In genomic region chr1:226730064-226730463, GRCh38 we compare ENCODE assay signal across 15 cellular contexts. TPM values are rescaled to one million over a fixed set of nuclear protein-coding genes. Genes with fewer than 3 reads are reported as not detected.
DNase-seq lines count a peak whose midpoint lies in the region; ATAC-seq, FAIRE-seq and TF ChIP-seq lines count a peak whose summit lies in the region.
"Had no signal": no experiment of that assay in that cellular context is flagged by ENCODE, and none has a peak within 500 bp of the region (broad histone marks: within the 10 kb centered on the region; RNA-seq: fewer than 3 reads in every experiment).

No MANE protein-coding gene starts in this region.

- no peak for FAIRE-seq in GM12878 (lab: Jason Lieb, UNC)
- FAIRE-seq: HepG2 had no signal

- ATAC-seq in GM12878 (no peak), upper lobe of left lung (ENCODE audit: low FRiP score in 2 of 2) (no peak)
- peak in 1 of 2 donors; percentile 43 for ATAC-seq in natural killer cell treated with Interleukin-12 subunit alpha and Interleukin-12 subunit beta and Interleukin-15 and Interleukin-18, amount 100 ng/mL, for 72 hours
- ATAC-seq: HepG2, right lobe of liver had no signal

- no peaks in the 10 kb centered on the region for H3K9me3 ChIP-seq in CD4-positive, alpha-beta memory T cell (ENCODE audit: control insufficient read depth in 1 of 2, low read length in 2 of 2)
- no peaks in the 10 kb centered on the region for H3K9me3 ChIP-seq in GM12878 (replicated peaks; ENCODE audit: control insufficient read depth, insufficient read depth, low read length)
- H3K9me3 ChIP-seq in upper lobe of left lung = no peaks in the 10 kb centered on the region
- no peaks in the 10 kb centered on the region for H3K9me3 ChIP-seq in mammary epithelial cell (replicated peaks; ENCODE audit: insufficient read depth, low read length)
- H3K9me3 ChIP-seq: BLaER1, right lobe of liver had no signal

- POLR2A ChIA-PET in CD4-positive, alpha-beta memory T cell (lab: Charles Lee; ENCODE audit: partially characterized antibody) = interaction anchor here (1.0 to 2.8 kb wide), 6 partner anchors 68 to 104 kb away, joined by 3 to 17 read pairs (median 4); no protein-coding TSS in a partner anchor
- POLR2A ChIA-PET in GM12878 (lab: Charles Lee) = interaction anchor here (0.8 to 3.0 kb wide), 10 partner anchors 9 to 96 kb away, joined by 3 to 20 read pairs (median 6); partner anchors contain the start of gene ITPKB

- CTCF ChIA-PET in CD4-positive, alpha-beta memory T cell (lab: Charles Lee; ENCODE audit: partially characterized antibody) = interaction anchor here (1.0 to 2.5 kb wide), 8 partner anchors 12 to 104 kb away, joined by 3 to 10 read pairs (median 4); no protein-coding TSS in a partner anchor
- CTCF ChIA-PET in GM12878 (lab: Yijun Ruan, JAX) (interaction anchor here (1.3 to 2.2 kb wide), 7 partner anchors 10 to 98 kb away, joined by 3 to 10 read pairs (median 5); no protein-coding TSS in a partner anchor), mammary epithelial cell (lab: Charles Lee; ENCODE audit: low non-redundant PET) (no interaction called here)

- H3K9me3 Mint-ChIP-seq in CD4-positive, alpha-beta memory T cell = no peaks in the 10 kb centered on the region
- H3K9me3 Mint-ChIP-seq in IgD-negative memory B cell = no peaks in the 10 kb centered on the region
- H3K9me3 Mint-ChIP-seq in natural killer cell treated with Interleukin-12 subunit alpha and Interleukin-12 subunit beta and Interleukin-15 and Interleukin-18, amount 100 ng/mL, for 72 hours = no peaks in the 10 kb centered on the region
- H3K9me3 Mint-ChIP-seq: H9 had no signal

- intact Hi-C loops in CD4-positive, alpha-beta memory T cell (cut with micrococcal nuclease) = no loop called here
- intact Hi-C loops in GM12878 (cut with micrococcal nuclease; ENCODE audit: unreplicated experiment) = loop anchor here (10.0 kb wide), 1 partner anchor 325 kb away; the partner anchor contains the start of gene PARP1
- intact Hi-C loops in mammary epithelial cell (cut with micrococcal nuclease) = loop anchor here (10.0 kb wide), 1 partner anchor 705 kb away; no protein-coding TSS in a partner anchor

- no peaks in the 10 kb centered on the region for H3K27me3 Mint-ChIP-seq in CD4-positive, alpha-beta memory T cell
- H3K27me3 Mint-ChIP-seq in IgD-negative memory B cell = no peaks in the 10 kb centered on the region
- H3K27me3 Mint-ChIP-seq in natural killer cell treated with Interleukin-12 subunit alpha and Interleukin-12 subunit beta and Interleukin-15 and Interleukin-18, amount 100 ng/mL, for 72 hours = no peaks in the 10 kb centered on the region

- SMC1A ChIA-PET in GM12878 (lab: Charles Lee; ENCODE audit: uncharacterized antibody, unreplicated experiment) = interaction anchor here (0.6 to 3.1 kb wide), 12 partner anchors 10 to 1658 kb away, joined by 3 to 21 read pairs (median 6); partner anchors contain the start of gene ITPKB

- H3K27ac Mint-ChIP-seq in CD4-positive, alpha-beta memory T cell = peak overlapping the region; percentile 89 to 100 (median 94)
- peak overlapping the region; percentile 29 to 89 (median 41) for H3K27ac Mint-ChIP-seq in IgD-negative memory B cell
- H3K27ac Mint-ChIP-seq in natural killer cell treated with Interleukin-12 subunit alpha and Interleukin-12 subunit beta and Interleukin-15 and Interleukin-18, amount 100 ng/mL, for 72 hours = peak overlapping the region; percentile 64 to 88
- H3K27ac Mint-ChIP-seq: H9 had no signal

- in situ Hi-C loops in GM12878 (cut with MboI) (loop anchor here (10.0 kb wide), 1 partner anchor 95 kb away; no protein-coding TSS in a partner anchor), mammary epithelial cell (cut with MboI; ENCODE audit: low sequenced_read_pairs in 2 of 2) (no loop called here)

- no peak for TF ChIP-seq RAD21 in GM12878 (IDR thresholded peaks at IDR 0.05; ENCODE audit: insufficient read depth, low read depth, low read length)

- no TSS peak for BruUV-seq in GM12878 (replicated peaks; lab: Mats Ljungman, UMichigan)
- BruUV-seq in mammary epithelial cell (replicated peaks; lab: Mats Ljungman, UMichigan) = no TSS peak

- DNase-seq in CD4-positive, alpha-beta memory T cell = peak in 1 of 5 donors; percentile 27
- DNase-seq in GM12878 (ENCODE audit: low read depth, low spot score) (no peak), NCI-H1436 (lab: John Stamatoyannopoulos, UW) (no peak), upper lobe of left lung (no peak), mammary epithelial cell (no peak)
- no peak for DNase-seq in natural killer cell treated with Interleukin-12 subunit alpha and Interleukin-12 subunit beta and Interleukin-15 and Interleukin-18, amount 100 ng/mL, for 72 hours (ENCODE audit: low spot score)
- DNase-seq: cerebellar nuclear complex; DMS79; H9; right lobe of liver; SIG-M5; stimulated activated CD8-positive, alpha-beta memory T cell treated with anti-CD3 and anti-CD28 coated beads, Interleukin-4, amount 100 ng/mL, for 48 hours had no signal

- H2AFZ ChIP-seq in GM12878 (ENCODE audit: control insufficient read depth, low read depth, low read length) (no peak overlapping the region; the same call in 1 of the 2 replicates), mammary epithelial cell (ENCODE audit: low read depth, low read length) (no peak overlapping the region)

- H3K4me3 Mint-ChIP-seq in CD4-positive, alpha-beta memory T cell = peak overlapping the region; percentile 84 to 99 (median 96)
- H3K4me3 Mint-ChIP-seq in IgD-negative memory B cell = peak overlapping the region; percentile 3 to 81 (median 53)
- peak overlapping the region; percentile 86 for H3K4me3 Mint-ChIP-seq in natural killer cell treated with Interleukin-12 subunit alpha and Interleukin-12 subunit beta and Interleukin-15 and Interleukin-18, amount 100 ng/mL, for 72 hours
- H3K4me3 Mint-ChIP-seq: H9 had no signal

- WGBS in GM12878 (ENCODE audit: insufficient coverage, insufficient replicate concordance, low lambda C conversion rate, missing lambda C conversion rate) = 100% methylated on average over 1 of the region's 1 CpG
- 80 to 88% methylated on average over 1 of the region's 1 CpG for WGBS in upper lobe of left lung, 2 donors
- 92% methylated on average over 1 of the region's 1 CpG for WGBS in mammary epithelial cell (ENCODE audit: low coverage, missing lambda C conversion rate)

- H3K36me3 Mint-ChIP-seq in CD4-positive, alpha-beta memory T cell = peaks cover 75 to 94% of the 10 kb centered on the region in 2 donors
- peaks cover 7% of the 10 kb centered on the region for H3K36me3 Mint-ChIP-seq in IgD-negative memory B cell
- H3K36me3 Mint-ChIP-seq in natural killer cell treated with Interleukin-12 subunit alpha and Interleukin-12 subunit beta and Interleukin-15 and Interleukin-18, amount 100 ng/mL, for 72 hours = peaks cover 36% of the 10 kb centered on the region

- H3K79me2 ChIP-seq in GM12878 (ENCODE audit: control insufficient read depth, insufficient read depth, low read length) = peaks cover 96% of the 10 kb centered on the region
- H3K79me2 ChIP-seq in mammary epithelial cell (ENCODE audit: insufficient read depth, low read length) = peaks cover 51% of the 10 kb centered on the region

- peak overlapping the region; percentile 85 for H3K4me2 ChIP-seq in GM12878 (ENCODE audit: control insufficient read depth, insufficient read depth)
- H3K4me2 ChIP-seq in mammary epithelial cell (ENCODE audit: insufficient read depth, low read depth, low read length) = no peak overlapping the region
- H3K4me2 ChIP-seq: BLaER1 had no signal

- peak overlapping the region; percentile 85 for H3K27ac ChIP-seq in CD4-positive, alpha-beta memory T cell (ENCODE audit: low read depth, low read length)
- H3K27ac ChIP-seq in GM12878 (ENCODE audit: control insufficient read depth, insufficient read depth) (peak overlapping the region; percentile 59; the same call in 1 of the 2 replicates), upper lobe of left lung (peak overlapping the region in 1 of 4 donors; percentile 4), mammary epithelial cell (ENCODE audit: insufficient read depth, low read depth, low read length) (no peak overlapping the region)
- H3K27ac ChIP-seq: BLaER1, right lobe of liver had no signal

- RAD21 ChIA-PET in GM12878 (lab: Charles Lee; ENCODE audit: unreplicated experiment) = interaction anchor here (1.1 to 3.0 kb wide), 6 partner anchors 10 to 96 kb away, joined by 4 to 17 read pairs (median 9); partner anchors contain the start of gene ITPKB

- TF ChIP-seq CTCF in GM12878 (IDR thresholded peaks at IDR 0.05 in 2 of 3, conservative IDR thresholded peaks at IDR 0.05 in 1 of 3; ENCODE audit: control insufficient read depth in 2 of 3, extremely low read depth in 1 of 3, insufficient read depth in 1 of 3, low read depth in 3 of 3, low read length in 3 of 3) = no peak
- TF ChIP-seq CTCF in upper lobe of left lung (IDR thresholded peaks at IDR 0.05) = no peak
- no peak for TF ChIP-seq CTCF in mammary epithelial cell (conservative IDR thresholded peaks at IDR 0.05 in 1 of 2, IDR thresholded peaks at IDR 0.05 in 1 of 2; ENCODE audit: extremely low read depth in 1 of 2, insufficient read depth in 1 of 2, low read depth in 1 of 2, low read length in 2 of 2)

- H3K9ac ChIP-seq in GM12878 (ENCODE audit: control insufficient read depth, insufficient read depth, low read length) (no peak overlapping the region; the same call in 1 of the 2 replicates), mammary epithelial cell (ENCODE audit: insufficient read depth, low read length) (no peak overlapping the region)
- H3K9ac ChIP-seq: BLaER1 had no signal

- H3K36me3 ChIP-seq in CD4-positive, alpha-beta memory T cell (ENCODE audit: insufficient read depth, low read length) = peaks cover 11% of the 10 kb centered on the region
- peaks cover 0 to 22% of the 10 kb centered on the region in 2 experiments for H3K36me3 ChIP-seq in GM12878 (ENCODE audit: control insufficient read depth in 2 of 2, insufficient read depth in 2 of 2, low read length in 1 of 2)
- peaks cover 0 to 11% (median 1%) of the 10 kb centered on the region in 4 donors for H3K36me3 ChIP-seq in upper lobe of left lung
- H3K36me3 ChIP-seq in mammary epithelial cell (ENCODE audit: insufficient read depth, low read length) = no peaks in the 10 kb centered on the region
- H3K36me3 ChIP-seq: right lobe of liver had no signal

- TF ChIP-seq POLR2A in GM12878 (IDR thresholded peaks at IDR 0.05; ENCODE audit: low read depth, low read length) (no peak), upper lobe of left lung (IDR thresholded peaks at IDR 0.05) (no peak)

- peaks cover 60 to 100% (median 75%) of the 10 kb centered on the region in 4 donors for H3K4me1 Mint-ChIP-seq in CD4-positive, alpha-beta memory T cell
- H3K4me1 Mint-ChIP-seq in IgD-negative memory B cell = peaks cover 74 to 84% (median 75%) of the 10 kb centered on the region in 3 donors
- peaks cover 82 to 88% of the 10 kb centered on the region in 2 donors for H3K4me1 Mint-ChIP-seq in natural killer cell treated with Interleukin-12 subunit alpha and Interleukin-12 subunit beta and Interleukin-15 and Interleukin-18, amount 100 ng/mL, for 72 hours (ENCODE audit: low read depth in 2 of 2)

- H3K4me3 ChIP-seq in CD4-positive, alpha-beta memory T cell (ENCODE audit: low read length in 2 of 2) = peak overlapping the region in 1 of 2 donors; percentile 48
- H3K4me3 ChIP-seq in GM12878 = peak overlapping the region; percentile 51
- no peak overlapping the region for H3K4me3 ChIP-seq in upper lobe of left lung
- no peak overlapping the region for H3K4me3 ChIP-seq in mammary epithelial cell (replicated peaks in 1 of 3; ENCODE audit: insufficient read depth in 1 of 3, low read depth in 2 of 3, low read length in 3 of 3)
- H3K4me3 ChIP-seq: BLaER1, right lobe of liver had no signal

- H3K27me3 ChIP-seq in CD4-positive, alpha-beta memory T cell (ENCODE audit: insufficient read depth, low read length) = no peaks in the 10 kb centered on the region
- H3K27me3 ChIP-seq in GM12878 (replicated peaks in 1 of 2; ENCODE audit: control insufficient read depth in 2 of 2, insufficient read depth in 2 of 2, low read length in 1 of 2) (no peaks in the 10 kb centered on the region), upper lobe of left lung (no peaks in the 10 kb centered on the region), mammary epithelial cell (ENCODE audit: insufficient read depth, low read length) (no peaks in the 10 kb centered on the region)
- H3K27me3 ChIP-seq: BLaER1, right lobe of liver had no signal

- H3K4me1 ChIP-seq in CD4-positive, alpha-beta memory T cell (ENCODE audit: insufficient read depth, low read length) = peaks cover 84% of the 10 kb centered on the region
- H3K4me1 ChIP-seq in GM12878 (ENCODE audit: control insufficient read depth, insufficient read depth, low read length) = peaks cover 45% of the 10 kb centered on the region
- H3K4me1 ChIP-seq in upper lobe of left lung = peaks cover 42 to 84% (median 57%) of the 10 kb centered on the region in 4 donors
- no peaks in the 10 kb centered on the region for H3K4me1 ChIP-seq in mammary epithelial cell (ENCODE audit: insufficient read depth, low read length)
- H3K4me1 ChIP-seq: right lobe of liver had no signal

- dilution Hi-C loops in mammary epithelial cell (cut with HindIII; ENCODE audit: low sequenced_read_pairs) = no loop called here

- TF ChIP-seq EP300 in GM12878 (IDR thresholded peaks at IDR 0.05; ENCODE audit: borderline replicate concordance in 1 of 2, control insufficient read depth in 1 of 2, low read depth in 2 of 2, low read length in 2 of 2) (no peak), upper lobe of left lung (IDR thresholded peaks at IDR 0.05) (no peak)

- H4K20me1 ChIP-seq in GM12878 (ENCODE audit: control insufficient read depth, insufficient read depth) = no peaks in the 10 kb centered on the region
- no peaks in the 10 kb centered on the region for H4K20me1 ChIP-seq in mammary epithelial cell (ENCODE audit: insufficient read depth, low read length)

RNA-seq across cellular contexts. Expression of gene ITPKB, which starts 9.0 kb away (rescaled TPM):
- total RNA-seq in CD4-positive, alpha-beta memory T cell = 100 to 1,000 TPM; 156 to 159 TPM
- 10 to 100 TPM; 52.2 to 52.3 TPM for polyA plus RNA-seq in CD4-positive, alpha-beta memory T cell
- 20.4 TPM for polyA plus RNA-seq in IgD-negative memory B cell
- total RNA-seq in GM12878 (2013; cell fraction: nucleolus; rRNA removed) = 128 and 140 TPM in 2 replicates
- total RNA-seq in GM12878 (2014; rRNA removed) = 16.5 and 17.5 TPM in 2 replicates
- 14.2 and 14.6 TPM in 2 replicates for total RNA-seq in GM12878 (2014; rRNA removed; fragmentation: Illumina TruSeq; extraction: Trizol)
- 34.4 and 38.7 TPM in 2 replicates for total RNA-seq in GM12878 (2021)
- 4.5 TPM for polyA plus RNA-seq in GM12878 (2011; ENCODE audit: low read depth)
- polyA plus RNA-seq in GM12878 (2011; rRNA removed) = 8.8 and 11.6 TPM in 2 replicates
- polyA plus RNA-seq in GM12878 (2011; cell fraction: cytosol; rRNA removed) = 12.4 and 12.8 TPM in 2 replicates
- polyA plus RNA-seq in GM12878 (2011; cell fraction: nucleus; rRNA removed) = 20.1 and 27.3 TPM in 2 replicates
- 10.6 and 14.4 TPM in 2 replicates for polyA plus RNA-seq in GM12878 (2012)
- 8.8 and 14.7 TPM in 2 replicates for polyA plus RNA-seq in GM12878 (2014; fragmentation: Illumina TruSeq; extraction: Trizol)
- polyA plus RNA-seq in GM12878 (2014; fragmentation: Nextera tagmentation; extraction: Ambion mirVana) = 1 to 10 TPM; 1.3 TPM
- polyA plus RNA-seq in GM12878 (2014; rRNA removed) = 20.3 and 20.9 TPM in 2 replicates
- polyA plus RNA-seq in GM12878 (2016; fragmentation: Nextera tagmentation; extraction: Ambion mirVana) = 1 to 10 TPM; 2.2 to 5.2 TPM
- polyA minus RNA-seq in GM12878 (2011; rRNA and poly(A)+ RNA removed) = 18.1 and 33.2 TPM in 2 replicates
- polyA minus RNA-seq in GM12878 (2011; cell fraction: cytosol; rRNA and poly(A)+ RNA removed) = 11.4 and 12.6 TPM in 2 replicates
- polyA minus RNA-seq in GM12878 (2011; cell fraction: nucleus; rRNA and poly(A)+ RNA removed) = 28.3 and 47.7 TPM in 2 replicates
- total RNA-seq in natural killer cell treated with Interleukin-12 subunit alpha and Interleukin-12 subunit beta and Interleukin-15 and Interleukin-18, amount 100 ng/mL, for 72 hours = 10 to 100 TPM; 27.2 to 35.2 TPM
- total RNA-seq in upper lobe of left lung = 10 to 100 TPM; 19.8 to 62.9 (median 45.8) TPM
- total RNA-seq in mammary epithelial cell = 10 to 100 TPM in 1 of 2 donors, 1 to 10 TPM in 1; 6.0 to 11.4 TPM
- polyA plus RNA-seq in mammary epithelial cell = 4.1 TPM
- 24.9 TPM for polyA minus RNA-seq in mammary epithelial cell
- total RNA-seq: HepG2 had no signal
- polyA plus RNA-seq: HepG2 had no signal

Comparison
In these comparisons a context has a peak if more than half of its experiments do, and no peak if none do; other contexts are left out.
1. H3K27ac Mint-ChIP-seq: peak in every context shown above with its lines; median percentile 94 in CD4-positive, alpha-beta memory T cell; 76 in natural killer cell treated with Interleukin-12 subunit alpha and Interleukin-12 subunit beta and Interleukin-15 and Interleukin-18, amount 100 ng/mL, for 72 hours; 41 in IgD-negative memory B cell.